In the genomic region with DNA sequence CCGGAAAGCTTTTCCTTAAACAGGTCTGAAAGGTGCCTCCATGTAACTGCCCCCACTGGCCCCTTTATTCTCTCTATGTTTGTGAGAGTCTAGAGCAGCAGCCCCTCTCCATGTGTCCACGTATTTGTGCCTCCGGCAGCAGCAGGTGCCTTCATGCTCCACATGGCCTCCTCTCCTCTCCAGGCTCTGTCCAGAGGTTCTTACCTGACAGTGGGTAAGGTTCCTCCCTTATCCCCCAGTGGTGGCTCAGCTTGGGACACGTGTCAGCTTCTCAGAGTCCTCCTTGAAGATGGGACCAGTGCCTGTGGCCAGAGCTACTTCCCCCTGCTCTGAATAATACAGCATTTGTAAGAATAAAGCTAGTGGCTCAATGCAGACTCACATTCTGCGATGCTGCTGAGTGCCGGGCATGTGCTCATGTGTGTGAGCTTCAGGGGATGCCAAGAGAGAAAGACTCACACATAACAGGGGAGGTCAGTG, we compare ENCODE assay signal across 16 cellular contexts. TPM values are rescaled to one million over a fixed set of nuclear protein-coding genes. Genes with fewer than 3 reads are reported as not detected.
A peak's percentile ranks its signal among the peaks of the same experiment; 100 is the strongest.
DNase-seq lines count a peak whose midpoint lies in the region; ATAC-seq and TF ChIP-seq lines count a peak whose summit lies in the region.
"Had no signal": no experiment of that assay in that cellular context is flagged by ENCODE, and none has a peak within 500 bp of the region (broad histone marks: within the 10 kb centered on the region; RNA-seq: fewer than 3 reads in every experiment).

No MANE protein-coding gene starts in this region.

- no peak overlapping the region for H3K9ac ChIP-seq in GM23248

- H4K20me1 ChIP-seq in GM23248 (ENCODE audit: insufficient read depth) = no peaks in the 10 kb centered on the region

- no peaks in the 10 kb centered on the region for H3K27me3 Mint-ChIP-seq in T-helper 17 cell
- H3K27me3 Mint-ChIP-seq: CD4-positive, alpha-beta T cell had no signal

- 62 to 66% methylated on average over 6 of the region's 6 CpGs for WGBS in GM23248 (ENCODE audit: low coverage in 1 of 2, low lambda C conversion rate in 2 of 2, missing lambda C conversion rate in 2 of 2), 2 experiments
- 81 to 89% (median 87%) methylated on average over 6 of the region's 6 CpGs for WGBS in spleen, 5 donors

- no peak overlapping the region for H2AFZ ChIP-seq in GM23248
- H2AFZ ChIP-seq: PC-9 had no signal

- H3K36me3 ChIP-seq in GM23248 (ENCODE audit: low read depth) = no peaks in the 10 kb centered on the region
- H3K36me3 ChIP-seq in spleen = no peaks in the 10 kb centered on the region
- H3K36me3 ChIP-seq: HAP-1, SJSA1 had no signal

- H3K79me2 ChIP-seq in GM23248 (ENCODE audit: insufficient read depth) = no peaks in the 10 kb centered on the region

- DNase-seq in GM23248 (peak; percentile 55), T-helper 17 cell (no peak), left lobe of liver (ENCODE audit: low spot score) (peak; percentile 24), spleen (peak; percentile 40), MV-4-11 (lab: John Stamatoyannopoulos, UW) (no peak), NCI-H2081 (lab: John Stamatoyannopoulos, UW) (no peak), NCI-H1436 treated with DMSO at 0.1 percent for 48 hours (lab: John Stamatoyannopoulos, UW) (no peak)
- DNase-seq: Calu3, NCI-H1417 treated with DMSO at 0.1 percent for 48 hours, NCI-H2029 treated with DMSO at 0.1 percent for 48 hours, NCI-H510A treated with DMSO at 0.1 percent for 48 hours, NCI-H82, PC-9 had no signal

- ATAC-seq in T-helper 17 cell (no peak), left lobe of liver (no peak)

- H3K4me1 Mint-ChIP-seq in T-helper 17 cell = peaks cover 2% of the 10 kb centered on the region

- no peaks in the 10 kb centered on the region for H3K27me3 ChIP-seq in GM23248 (replicated peaks; ENCODE audit: insufficient read depth)
- no peaks in the 10 kb centered on the region for H3K27me3 ChIP-seq in spleen (replicated peaks in 1 of 7)
- H3K27me3 ChIP-seq: SJSA1 had no signal

- H3K4me1 ChIP-seq in GM23248 (ENCODE audit: insufficient read depth) (peaks cover 4% of the 10 kb centered on the region; the same call in 1 of the 2 replicates), spleen (peaks cover 0 to 5% (median 0%) of the 10 kb centered on the region in 6 donors)
- H3K4me1 ChIP-seq: HAP-1 had no signal

- no peaks in the 10 kb centered on the region for H3K36me3 Mint-ChIP-seq in T-helper 17 cell (ENCODE audit: low read depth)

- H3K27ac ChIP-seq in GM23248 (no peak overlapping the region), spleen (no peak overlapping the region)
- H3K27ac ChIP-seq: PC-9, SJSA1 had no signal

- no peak overlapping the region for H3K4me2 ChIP-seq in GM23248 (ENCODE audit: unreplicated experiment)
- H3K4me2 ChIP-seq: PC-9 had no signal

- intact Hi-C loops in spleen (cut with DNase I; ENCODE audit: low total_unique reads) = no loop called here

- no peak overlapping the region for H3K27ac Mint-ChIP-seq in T-helper 17 cell
- H3K27ac Mint-ChIP-seq: CD4-positive, alpha-beta T cell had no signal

- in situ Hi-C loops in GM23248 (cut with MboI) = no loop called here

- H3K4me3 ChIP-seq in GM23248 (no peak overlapping the region), spleen (no peak overlapping the region)
- H3K4me3 ChIP-seq: HAP-1, PC-9, SJSA1 had no signal

- no peak for TF ChIP-seq CTCF in spleen (IDR thresholded peaks at IDR 0.05 in 8 of 11, conservative IDR thresholded peaks at IDR 0.05 in 3 of 11)

- H3K9me2 ChIP-seq in GM23248 (ENCODE audit: insufficient read depth) = no peaks in the 10 kb centered on the region

- 0 out of 2 replicates have a peak, but pooled peaks cover 8% of the 10 kb centered on the region for H3F3A ChIP-seq in GM23248 (ENCODE audit: insufficient read depth)

- no peak for TF ChIP-seq POLR2A in spleen (IDR thresholded peaks at IDR 0.05)

- H3K9me3 ChIP-seq in GM23248 (ENCODE audit: low read depth) = no peaks in the 10 kb centered on the region
- H3K9me3 ChIP-seq in T-helper 17 cell (ENCODE audit: control insufficient read depth, low read length, poor library complexity, severe bottlenecking) = no peaks in the 10 kb centered on the region
- no peaks in the 10 kb centered on the region for H3K9me3 ChIP-seq in spleen
- H3K9me3 ChIP-seq: HAP-1, SJSA1 had no signal

- peak overlapping the region; percentile 54 for H3K4me3 Mint-ChIP-seq in T-helper 17 cell
- H3K4me3 Mint-ChIP-seq: CD4-positive, alpha-beta T cell had no signal

RNA-seq across cellular contexts. Expression of a gene that starts 7.9 kb away (rescaled TPM):
- total RNA-seq in GM23248 (2014; rRNA removed; shearing (Covaris generic)) = not detected in 2 replicates
- polyA plus RNA-seq in GM23248 (2016; fragmentation: Nextera tagmentation; extraction: Ambion mirVana) (not detected in 2 replicates), spleen (under 1 TPM in 1 of 3 donors, not detected in 2; 0.10 TPM)
- total RNA-seq in T-helper 17 cell (not detected), left lobe of liver (not detected), spleen (not detected)
- total RNA-seq: Calu3; CD4-positive, alpha-beta T cell; PC-9; SJSA1 had no signal

RNA-seq across cellular contexts. Expression of a gene that starts 33.3 kb away (rescaled TPM):
- total RNA-seq in GM23248 (2014; rRNA removed; shearing (Covaris generic)) = not detected in 2 replicates
- polyA plus RNA-seq in GM23248 (2016; fragmentation: Nextera tagmentation; extraction: Ambion mirVana) (not detected in 2 replicates), spleen (under 1 TPM in 1 of 3 donors, not detected in 2; 0.13 TPM)
- total RNA-seq in T-helper 17 cell (not detected), left lobe of liver (not detected), spleen (not detected)
- total RNA-seq: Calu3; CD4-positive, alpha-beta T cell; SJSA1 had no signal

Comparison
In these comparisons a context has a peak if more than half of its experiments do, and no peak if none do; other contexts are left out.
1. DNase-seq: peak in GM23248 (single experiment), left lobe of liver (single experiment) and spleen (single experiment); none in T-helper 17 cell (0 of 3), MV-4-11 (single experiment), NCI-H2081 (0 of 2) and NCI-H1436 treated with DMSO at 0.1 percent for 48 hours (single experiment).